In genomic region chr12:54425696-54426095, GRCh38 we compare ENCODE assay signal across 1 cellular context.
TF ChIP-seq lines count a peak whose summit lies in the region.

No MANE protein-coding gene starts in this region.

TF ChIP-seq in HCT116, 20 proteins besides CTCF, POLR2A, EP300 and RAD21:
- TF ChIP-seq EGR1 (IDR thresholded peaks at IDR 0.05; ENCODE audit: low read depth) (no peak), MAX (IDR thresholded peaks at IDR 0.05) (no peak), ZBTB33 (IDR thresholded peaks at IDR 0.05; ENCODE audit: extremely low read depth, insufficient replicate concordance, low read length) (no peak), EZH2phosphoT487 (IDR thresholded peaks at IDR 0.05; ENCODE audit: borderline replicate concordance) (no peak), CEBPB (IDR thresholded peaks at IDR 0.05; ENCODE audit: low read depth) (no peak), EZH2 (IDR thresholded peaks at IDR 0.05) (no peak), ZNF274 (IDR thresholded peaks at IDR 0.05; ENCODE audit: low read depth, low read length) (no peak), TCF7L2 (IDR thresholded peaks at IDR 0.05; ENCODE audit: borderline replicate concordance, extremely low read depth, insufficient read depth, insufficient read length) (no peak), FOSL1 (IDR thresholded peaks at IDR 0.05; ENCODE audit: low read depth) (no peak), JUND (IDR thresholded peaks at IDR 0.05) (no peak), SP1 (IDR thresholded peaks at IDR 0.05; ENCODE audit: low read depth) (no peak), ZFX (IDR thresholded peaks at IDR 0.05) (no peak), SRF (IDR thresholded peaks at IDR 0.05; ENCODE audit: low read depth) (no peak), POLR2AphosphoS5 (IDR thresholded peaks at IDR 0.05; ENCODE audit: low read depth, low read length) (no peak), CBX3 (IDR thresholded peaks at IDR 0.05; ENCODE audit: low read depth) (no peak), YY1 (IDR thresholded peaks at IDR 0.05; ENCODE audit: extremely low read depth, insufficient replicate concordance, low read depth, low read length) (no peak), ELF1 (IDR thresholded peaks at IDR 0.05; ENCODE audit: borderline replicate concordance, low read depth) (no peak)
- TF ChIP-seq, protein P1, sequence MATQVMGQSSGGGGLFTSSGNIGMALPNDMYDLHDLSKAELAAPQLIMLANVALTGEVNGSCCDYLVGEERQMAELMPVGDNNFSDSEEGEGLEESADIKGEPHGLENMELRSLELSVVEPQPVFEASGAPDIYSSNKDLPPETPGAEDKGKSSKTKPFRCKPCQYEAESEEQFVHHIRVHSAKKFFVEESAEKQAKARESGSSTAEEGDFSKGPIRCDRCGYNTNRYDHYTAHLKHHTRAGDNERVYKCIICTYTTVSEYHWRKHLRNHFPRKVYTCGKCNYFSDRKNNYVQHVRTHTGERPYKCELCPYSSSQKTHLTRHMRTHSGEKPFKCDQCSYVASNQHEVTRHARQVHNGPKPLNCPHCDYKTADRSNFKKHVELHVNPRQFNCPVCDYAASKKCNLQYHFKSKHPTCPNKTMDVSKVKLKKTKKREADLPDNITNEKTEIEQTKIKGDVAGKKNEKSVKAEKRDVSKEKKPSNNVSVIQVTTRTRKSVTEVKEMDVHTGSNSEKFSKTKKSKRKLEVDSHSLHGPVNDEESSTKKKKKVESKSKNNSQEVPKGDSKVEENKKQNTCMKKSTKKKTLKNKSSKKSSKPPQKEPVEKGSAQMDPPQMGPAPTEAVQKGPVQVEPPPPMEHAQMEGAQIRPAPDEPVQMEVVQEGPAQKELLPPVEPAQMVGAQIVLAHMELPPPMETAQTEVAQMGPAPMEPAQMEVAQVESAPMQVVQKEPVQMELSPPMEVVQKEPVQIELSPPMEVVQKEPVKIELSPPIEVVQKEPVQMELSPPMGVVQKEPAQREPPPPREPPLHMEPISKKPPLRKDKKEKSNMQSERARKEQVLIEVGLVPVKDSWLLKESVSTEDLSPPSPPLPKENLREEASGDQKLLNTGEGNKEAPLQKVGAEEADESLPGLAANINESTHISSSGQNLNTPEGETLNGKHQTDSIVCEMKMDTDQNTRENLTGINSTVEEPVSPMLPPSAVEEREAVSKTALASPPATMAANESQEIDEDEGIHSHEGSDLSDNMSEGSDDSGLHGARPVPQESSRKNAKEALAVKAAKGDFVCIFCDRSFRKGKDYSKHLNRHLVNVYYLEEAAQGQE (IDR thresholded peaks at IDR 0.05; ENCODE audit: low read depth) = no peak
- TF ChIP-seq, protein P2, sequence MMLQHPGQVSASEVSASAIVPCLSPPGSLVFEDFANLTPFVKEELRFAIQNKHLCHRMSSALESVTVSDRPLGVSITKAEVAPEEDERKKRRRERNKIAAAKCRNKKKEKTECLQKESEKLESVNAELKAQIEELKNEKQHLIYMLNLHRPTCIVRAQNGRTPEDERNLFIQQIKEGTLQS (IDR thresholded peaks at IDR 0.05) = no peak
